In the genomic region with DNA sequence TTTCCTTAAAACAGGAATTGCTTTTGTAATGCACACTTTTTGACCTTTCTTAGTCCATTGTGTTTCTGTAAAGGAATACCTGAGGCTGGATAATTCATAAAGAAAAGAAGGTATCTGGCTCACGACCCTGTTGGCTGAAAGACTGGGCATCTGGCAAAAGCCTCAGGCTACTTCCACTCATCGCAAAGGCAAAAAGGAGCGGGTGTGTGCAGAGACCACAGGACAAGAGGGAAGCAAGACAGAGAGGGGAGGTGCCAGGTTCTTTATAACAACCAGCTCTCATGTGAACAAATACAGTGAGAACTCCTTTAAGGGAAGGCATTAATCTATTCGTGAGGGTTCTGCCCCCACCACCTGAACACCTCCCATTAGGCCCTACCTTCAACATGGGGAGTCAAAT, we compare ENCODE assay signal across 18 cellular contexts.
"Had no signal": no experiment of that assay in that cellular context is flagged by ENCODE, and none has a peak within 500 bp of the region (broad histone marks: within the 10 kb centered on the region; RNA-seq: fewer than 3 reads in every experiment).

No MANE protein-coding gene starts in this region.

- H3K36me3 ChIP-seq: ascending aorta, esophagus squamous epithelium, heart right ventricle, right lobe of liver, tibial nerve had no signal

- H3K4me3 ChIP-seq: ascending aorta, esophagus squamous epithelium, heart right ventricle, psoas muscle, right lobe of liver, tibial nerve had no signal

- H3K36me3 Mint-ChIP-seq: naive thymus-derived CD8-positive, alpha-beta T cell; stimulated activated naive B cell treated with anti-CD40 and anti-IgM and Interleukin-4, amounts not matched to agents 10 μg/mL and 1 μg/mL and 100 μg/mL, for 72 hours had no signal

- ATAC-seq: activated CD8-positive, alpha-beta T cell treated with anti-CD3 and anti-CD28 coated beads for 36 hours; activated naive CD8-positive, alpha-beta T cell treated with anti-CD3 and anti-CD28 coated beads, Interleukin-2, amount 50 U/mL, for 24 hours; heart right ventricle; naive thymus-derived CD8-positive, alpha-beta T cell; psoas muscle; right lobe of liver; stimulated activated naive B cell treated with anti-CD40 and anti-IgM and Interleukin-4, amounts not matched to agents 10 μg/mL and 1 μg/mL and 100 μg/mL, for 72 hours had no signal

- H3K27me3 ChIP-seq: ascending aorta, esophagus squamous epithelium, heart right ventricle, right lobe of liver, tibial nerve had no signal

- H3K4me1 ChIP-seq: ascending aorta, esophagus squamous epithelium, psoas muscle, right lobe of liver had no signal

- H3K9me3 ChIP-seq: ascending aorta, esophagus squamous epithelium, heart right ventricle, psoas muscle, right lobe of liver, tibial nerve had no signal

- H3K4me3 Mint-ChIP-seq: activated CD8-positive, alpha-beta T cell treated with anti-CD3 and anti-CD28 coated beads for 36 hours; activated naive CD8-positive, alpha-beta T cell treated with anti-CD3 and anti-CD28 coated beads, Interleukin-2, amount 50 U/mL, for 24 hours; activated T-helper 1 cell treated with anti-CD3 and anti-CD28 coated beads, Interleukin-12 subunit alpha, Interleukin-12 subunit beta, Interleukin-2, Interleukin-4 antibody, amounts not matched to agents 30 ng/mL and 10 ng/mL and 1 ng/mL, durations not matched to agents 14 hours and 24 hours and 36 hours; naive thymus-derived CD8-positive, alpha-beta T cell; stimulated activated naive B cell treated with anti-CD40 and anti-IgM and Interleukin-4, amounts not matched to agents 10 μg/mL and 1 μg/mL and 100 μg/mL, for 72 hours had no signal

- H3K27ac ChIP-seq: ascending aorta, esophagus squamous epithelium, heart right ventricle, psoas muscle, right lobe of liver, tibial nerve had no signal

- DNase-seq: activated CD8-positive, alpha-beta memory T cell treated with anti-CD3 and anti-CD28 coated beads, Interleukin-2, amount 50 U/mL, for 48 hours; activated CD8-positive, alpha-beta T cell treated with anti-CD3 and anti-CD28 coated beads for 36 hours; activated naive CD4-positive, alpha-beta T cell treated with Interleukin-2 at 50 U/mL for 16 hours; activated naive CD8-positive, alpha-beta T cell treated with anti-CD3 and anti-CD28 coated beads, Interleukin-2, amount 50 U/mL, for 24 hours; esophagus squamous epithelium; foreskin fibroblast; heart right ventricle; kidney; naive thymus-derived CD8-positive, alpha-beta T cell; nucleus accumbens; psoas muscle; right lobe of liver; stimulated activated CD4-positive, alpha-beta T cell treated with anti-CD3 and anti-CD28 coated beads, Interleukin-2, amount 100 ng/mL, for 24 hours; stimulated activated naive B cell treated with anti-CD40 and anti-IgM and Interleukin-4, amounts not matched to agents 10 μg/mL and 1 μg/mL and 100 μg/mL, for 72 hours; T-helper 9 cell had no signal

- H3K9me3 Mint-ChIP-seq: activated CD8-positive, alpha-beta T cell treated with anti-CD3 and anti-CD28 coated beads for 36 hours; activated naive CD8-positive, alpha-beta T cell treated with anti-CD3 and anti-CD28 coated beads, Interleukin-2, amount 50 U/mL, for 24 hours; activated T-helper 1 cell treated with anti-CD3 and anti-CD28 coated beads, Interleukin-12 subunit alpha, Interleukin-12 subunit beta, Interleukin-2, Interleukin-4 antibody, amounts not matched to agents 30 ng/mL and 10 ng/mL and 1 ng/mL, durations not matched to agents 14 hours and 24 hours and 36 hours; naive thymus-derived CD8-positive, alpha-beta T cell; stimulated activated naive B cell treated with anti-CD40 and anti-IgM and Interleukin-4, amounts not matched to agents 10 μg/mL and 1 μg/mL and 100 μg/mL, for 72 hours had no signal

- H3K4me1 Mint-ChIP-seq: activated naive CD8-positive, alpha-beta T cell treated with anti-CD3 and anti-CD28 coated beads, Interleukin-2, amount 50 U/mL, for 24 hours; naive thymus-derived CD8-positive, alpha-beta T cell; stimulated activated naive B cell treated with anti-CD40 and anti-IgM and Interleukin-4, amounts not matched to agents 10 μg/mL and 1 μg/mL and 100 μg/mL, for 72 hours had no signal

- H3K27ac Mint-ChIP-seq: activated CD8-positive, alpha-beta T cell treated with anti-CD3 and anti-CD28 coated beads for 36 hours; activated naive CD8-positive, alpha-beta T cell treated with anti-CD3 and anti-CD28 coated beads, Interleukin-2, amount 50 U/mL, for 24 hours; activated T-helper 1 cell treated with anti-CD3 and anti-CD28 coated beads, Interleukin-12 subunit alpha, Interleukin-12 subunit beta, Interleukin-2, Interleukin-4 antibody, amounts not matched to agents 30 ng/mL and 10 ng/mL and 1 ng/mL, durations not matched to agents 14 hours and 24 hours and 36 hours; stimulated activated naive B cell treated with anti-CD40 and anti-IgM and Interleukin-4, amounts not matched to agents 10 μg/mL and 1 μg/mL and 100 μg/mL, for 72 hours had no signal
